ENCODE assay signal across 16 cellular contexts in genomic region chr9:113573303-113573958, GRCh38.
DNase-seq lines count a peak whose midpoint lies in the region; ATAC-seq and TF ChIP-seq lines count a peak whose summit lies in the region.
"Had no signal": no experiment of that assay in that cellular context is flagged by ENCODE, and none has a peak within 500 bp of the region (broad histone marks: within the 10 kb centered on the region; RNA-seq: fewer than 3 reads in every experiment).

No MANE protein-coding gene starts in this region.

- H3K4me1 ChIP-seq in RWPE2 (ENCODE audit: insufficient read depth, poor library complexity, severe bottlenecking) (peaks cover 39% of the 10 kb centered on the region), lower lobe of right lung (peaks cover 42% of the 10 kb centered on the region)

- intact Hi-C loops in lower lobe of right lung (cut with DNase I): no loop called here

- DNase-seq in RWPE2 (ENCODE audit: low spot score) (peak; percentile 54), epithelial cell of prostate (ENCODE audit: low read depth, low spot score) (no peak), lower lobe of right lung (peak; percentile 10), NCI-H2029 treated with DMSO at 0.1 percent for 48 hours (lab: John Stamatoyannopoulos, UW) (no peak)
- DNase-seq in stimulated activated effector memory CD8-positive, alpha-beta T cell treated with anti-CD3 and anti-CD28 coated beads, Interleukin-12 subunit alpha, Interleukin-12 subunit beta, amount 100 ng/mL, for 72 hours (ENCODE audit: low spot score in 2 of 2): no peak
- DNase-seq: activated CD4-positive, alpha-beta memory T cell treated with anti-CD3 and anti-CD28 coated beads, Interleukin-2, amount 10 ng/mL, durations not matched to agents 7 days and 5 days; DMS53; NCI-H526 treated with DMSO at 0.1 percent for 48 hours; PC-9 had no signal

- no peaks in the 10 kb centered on the region for H3K9me3 ChIP-seq in RWPE2 (ENCODE audit: severe bottlenecking)
- no peaks in the 10 kb centered on the region for H3K9me3 ChIP-seq in lower lobe of right lung
- H3K9me3 ChIP-seq: gastroesophageal sphincter, tibial nerve had no signal

- H3K4me1 Mint-ChIP-seq in stimulated activated effector memory CD8-positive, alpha-beta T cell treated with anti-CD3 and anti-CD28 coated beads, Interleukin-12 subunit alpha, Interleukin-12 subunit beta, amount 100 ng/mL, for 72 hours: peaks cover 92% of the 10 kb centered on the region

- no peak overlapping the region for H3K4me3 Mint-ChIP-seq in stimulated activated effector memory CD8-positive, alpha-beta T cell treated with anti-CD3 and anti-CD28 coated beads, Interleukin-12 subunit alpha, Interleukin-12 subunit beta, amount 100 ng/mL, for 72 hours
- H3K4me3 Mint-ChIP-seq: activated CD4-positive, alpha-beta memory T cell treated with anti-CD3 and anti-CD28 coated beads, Interleukin-2, amount 10 ng/mL, durations not matched to agents 7 days and 5 days; memory B cell had no signal

- H3K36me3 ChIP-seq in RWPE2 (ENCODE audit: low read depth) (no peaks in the 10 kb centered on the region), lower lobe of right lung (no peaks in the 10 kb centered on the region)
- H3K36me3 ChIP-seq: gastroesophageal sphincter, tibial nerve had no signal

- H3K27ac Mint-ChIP-seq in stimulated activated effector memory CD8-positive, alpha-beta T cell treated with anti-CD3 and anti-CD28 coated beads, Interleukin-12 subunit alpha, Interleukin-12 subunit beta, amount 100 ng/mL, for 72 hours: peak overlapping the region; percentile 90
- H3K27ac Mint-ChIP-seq: activated T-helper 2 cell treated with anti-CD3 and anti-CD28 coated beads, Interferon-gamma antibody, Interleukin-2, Interleukin-4, amounts not matched to agents 10 μg/mL and 5 μg/mL and 100 μg/mL, durations not matched to agents 14 hours and 24 hours and 36 hours; memory B cell had no signal

- TF ChIP-seq CTCF in RWPE2 (IDR thresholded peaks at IDR 0.05; ENCODE audit: poor library complexity, severe bottlenecking) (no peak), lower lobe of right lung (IDR thresholded peaks at IDR 0.05) (no peak)

- H3K4me3 ChIP-seq in RWPE2 (ENCODE audit: severe bottlenecking): no peak overlapping the region
- no peak overlapping the region for H3K4me3 ChIP-seq in lower lobe of right lung
- H3K4me3 ChIP-seq: gastroesophageal sphincter, PC-9, skin epidermis, tibial nerve had no signal

- H3K9me3 Mint-ChIP-seq in stimulated activated effector memory CD8-positive, alpha-beta T cell treated with anti-CD3 and anti-CD28 coated beads, Interleukin-12 subunit alpha, Interleukin-12 subunit beta, amount 100 ng/mL, for 72 hours: no peaks in the 10 kb centered on the region
- H3K9me3 Mint-ChIP-seq: activated CD4-positive, alpha-beta memory T cell treated with anti-CD3 and anti-CD28 coated beads, Interleukin-2, amount 10 ng/mL, durations not matched to agents 7 days and 5 days; activated T-helper 2 cell treated with anti-CD3 and anti-CD28 coated beads, Interferon-gamma antibody, Interleukin-2, Interleukin-4, amounts not matched to agents 10 μg/mL and 5 μg/mL and 100 μg/mL, durations not matched to agents 14 hours and 24 hours and 36 hours; memory B cell had no signal

- peaks cover 34% of the 10 kb centered on the region for H3K36me3 Mint-ChIP-seq in stimulated activated effector memory CD8-positive, alpha-beta T cell treated with anti-CD3 and anti-CD28 coated beads, Interleukin-12 subunit alpha, Interleukin-12 subunit beta, amount 100 ng/mL, for 72 hours
- H3K36me3 Mint-ChIP-seq: memory B cell had no signal

- H3K27me3 ChIP-seq in RWPE2 (ENCODE audit: insufficient read depth, poor library complexity, severe bottlenecking): no peaks in the 10 kb centered on the region
- no peaks in the 10 kb centered on the region for H3K27me3 ChIP-seq in lower lobe of right lung (ENCODE audit: low read depth)
- H3K27me3 ChIP-seq: gastroesophageal sphincter, tibial nerve had no signal

- ATAC-seq in RWPE2 (ENCODE audit: low read depth) (no peak), lower lobe of right lung (no peak), GM18873 (IDR thresholded peaks at IDR 0.05; ENCODE audit: low FRiP score, unreplicated experiment) (no peak), HG02840 (IDR thresholded peaks at IDR 0.05; ENCODE audit: low FRiP score, unreplicated experiment) (no peak)
- no peak for ATAC-seq in stimulated activated effector memory CD8-positive, alpha-beta T cell treated with anti-CD3 and anti-CD28 coated beads, Interleukin-12 subunit alpha, Interleukin-12 subunit beta, amount 100 ng/mL, for 72 hours
- ATAC-seq: gastroesophageal sphincter had no signal

- H3K27ac ChIP-seq in RWPE2 (ENCODE audit: poor library complexity, severe bottlenecking) (no peak overlapping the region), epithelial cell of prostate (peak overlapping the region; percentile 71), lower lobe of right lung (no peak overlapping the region)
- H3K27ac ChIP-seq: PC-9, tibial nerve had no signal

Comparison
In these comparisons a context has a peak if more than half of its experiments do, and no peak if none do; other contexts are left out.
1. DNase-seq: peak in RWPE2 (single experiment) and lower lobe of right lung (single experiment); none in epithelial cell of prostate (single experiment), stimulated activated effector memory CD8-positive, alpha-beta T cell treated with anti-CD3 and anti-CD28 coated beads, Interleukin-12 subunit alpha, Interleukin-12 subunit beta, amount 100 ng/mL, for 72 hours (0 of 2) and NCI-H2029 treated with DMSO at 0.1 percent for 48 hours (single experiment).